ENCODE assay signal across 15 cellular contexts in the genomic region with DNA sequence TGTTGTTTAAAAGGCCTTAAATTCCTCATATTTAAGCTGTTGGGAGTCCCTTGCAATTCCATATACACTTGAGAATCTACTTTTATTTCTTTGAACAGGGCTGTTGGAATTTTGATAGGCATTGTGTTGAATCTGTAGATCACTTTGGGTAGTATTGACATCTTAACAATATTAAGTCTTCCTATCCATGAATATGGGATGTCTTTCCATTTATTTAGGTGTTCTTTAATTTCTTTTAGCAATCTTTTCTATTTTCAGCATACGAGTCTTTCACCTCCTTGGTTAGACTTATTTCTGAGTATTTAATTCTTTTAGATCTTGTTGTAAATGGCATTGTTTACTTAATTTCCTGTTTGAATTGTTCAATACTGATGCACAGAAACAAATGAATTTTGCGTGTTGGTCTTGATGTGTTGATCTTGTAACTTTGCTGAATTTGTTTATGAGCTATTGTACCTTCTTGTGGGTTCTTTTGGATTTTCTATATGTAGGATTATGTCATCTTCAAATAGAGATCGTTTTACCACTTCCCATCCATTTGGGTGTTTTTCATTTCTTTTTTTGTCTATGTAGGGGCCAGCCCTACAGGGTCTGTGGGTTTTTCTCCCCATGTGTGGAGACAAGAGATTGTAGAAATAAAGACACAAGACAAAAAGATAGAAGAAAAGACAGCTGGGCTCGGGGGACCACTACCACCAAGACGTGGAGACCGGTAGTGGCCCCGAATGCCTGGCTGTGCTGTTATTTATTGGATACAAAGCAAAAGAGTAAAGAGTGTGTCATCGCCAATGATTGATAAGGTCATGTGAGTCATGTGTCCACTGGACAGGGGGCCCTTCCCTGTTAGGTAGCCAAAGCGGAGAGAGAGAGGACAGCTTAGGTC. TPM values are rescaled to one million over a fixed set of nuclear protein-coding genes. Genes with fewer than 3 reads are reported as not detected.
DNase-seq lines count a peak whose midpoint lies in the region; ATAC-seq and TF ChIP-seq lines count a peak whose summit lies in the region.
"Had no signal": no experiment of that assay in that cellular context is flagged by ENCODE, and none has a peak within 500 bp of the region (broad histone marks: within the 10 kb centered on the region; RNA-seq: fewer than 3 reads in every experiment).

No MANE protein-coding gene starts in this region.

- no peak overlapping the region for H3K4me2 ChIP-seq in GM23248 (ENCODE audit: unreplicated experiment)

- in situ Hi-C loops in GM23248 (cut with MboI): no loop called here

- H3K9me3 ChIP-seq in spleen (peaks cover 0 to 19% (median 12%) of the 10 kb centered on the region in 8 donors), GM23248 (ENCODE audit: low read depth) (peaks cover 11% of the 10 kb centered on the region), testis (no peaks in the 10 kb centered on the region)
- H3K9me3 ChIP-seq: HAP-1, right lobe of liver had no signal

- peaks cover 0 to 27% (median 6%) of the 10 kb centered on the region in 6 donors for H3K4me1 ChIP-seq in spleen
- H3K4me1 ChIP-seq in GM23248 (ENCODE audit: insufficient read depth): no peaks in the 10 kb centered on the region
- H3K4me1 ChIP-seq in testis: no peaks in the 10 kb centered on the region
- H3K4me1 ChIP-seq: HAP-1, lower lobe of right lung, right lobe of liver had no signal

- no peak overlapping the region for H3K9ac ChIP-seq in GM23248

- no peaks in the 10 kb centered on the region for H3K9me2 ChIP-seq in GM23248 (ENCODE audit: insufficient read depth)

- H3F3A ChIP-seq in GM23248 (ENCODE audit: insufficient read depth): no peaks in the 10 kb centered on the region

- no peak for DNase-seq in activated CD4-positive, alpha-beta T cell treated with anti-CD3 and anti-CD28 coated beads, Interleukin-2, amount 10 ng/mL, durations not matched to agents 24 days and 14 days
- DNase-seq in activated CD4-positive, alpha-beta T cell treated with anti-CD3 and anti-CD28 coated beads for 4 hours: no peak
- DNase-seq in Jurkat, Clone E6-1 (ENCODE audit: low read depth, low spot score): peak; percentile 52
- no peak for DNase-seq in activated naive CD4-positive, alpha-beta T cell treated with anti-CD3 and anti-CD28 coated beads, Interleukin-2, amount 50 U/mL, for 72 hours (ENCODE audit: low spot score in 2 of 2)
- DNase-seq in spleen (no peak), GM23248 (no peak), testis (no peak)
- DNase-seq: activated gamma-delta T cell, GF-D8, NCI-H510A had no signal

- H3K36me3 Mint-ChIP-seq in activated CD4-positive, alpha-beta T cell treated with anti-CD3 and anti-CD28 coated beads, Interleukin-2, amount 10 ng/mL, durations not matched to agents 24 days and 14 days (ENCODE audit: low read depth): peaks cover 23% of the 10 kb centered on the region
- H3K36me3 Mint-ChIP-seq in activated naive CD4-positive, alpha-beta T cell treated with anti-CD3 and anti-CD28 coated beads, Interleukin-2, amount 50 U/mL, for 72 hours: peaks cover 0 to 10% of the 10 kb centered on the region in 2 donors

- peak overlapping the region; percentile 86 for H3K27ac Mint-ChIP-seq in activated CD4-positive, alpha-beta T cell treated with anti-CD3 and anti-CD28 coated beads, Interleukin-2, amount 10 ng/mL, durations not matched to agents 24 days and 14 days
- H3K27ac Mint-ChIP-seq in activated naive CD4-positive, alpha-beta T cell treated with anti-CD3 and anti-CD28 coated beads, Interleukin-2, amount 50 U/mL, for 72 hours: peak overlapping the region; percentile 50 to 69

- WGBS in spleen, 5 donors: 67 to 79% (median 72%) methylated on average over 9 of the region's 9 CpGs
- 90 to 91% methylated on average over 9 of the region's 9 CpGs for WGBS in GM23248 (ENCODE audit: low coverage in 1 of 2, low lambda C conversion rate in 2 of 2, missing lambda C conversion rate in 2 of 2), 2 experiments
- 90 to 91% methylated on average over 9 of the region's 9 CpGs for WGBS in testis, 2 donors

- H3K4me1 Mint-ChIP-seq in activated CD4-positive, alpha-beta T cell treated with anti-CD3 and anti-CD28 coated beads, Interleukin-2, amount 10 ng/mL, durations not matched to agents 24 days and 14 days: peaks cover 18% of the 10 kb centered on the region
- H3K4me1 Mint-ChIP-seq: neural crest cell had no signal

- ATAC-seq in activated naive CD4-positive, alpha-beta T cell treated with anti-CD3 and anti-CD28 coated beads, Interleukin-2, amount 50 U/mL, for 72 hours: peak; percentile 76 to 89
- no peak for ATAC-seq in GM19328 (IDR thresholded peaks at IDR 0.05; ENCODE audit: unreplicated experiment)

- no peak overlapping the region for H3K4me3 ChIP-seq in Jurkat, Clone E6-1 (ENCODE audit: low read length)
- peak overlapping the region in 5 of 8 donors; percentile 20 to 67 (median 25) for H3K4me3 ChIP-seq in spleen
- H3K4me3 ChIP-seq in GM23248: no peak overlapping the region
- H3K4me3 ChIP-seq in testis: no peak overlapping the region
- H3K4me3 ChIP-seq: HAP-1 had no signal

- no peak overlapping the region for H2AFZ ChIP-seq in GM23248

- H3K9me3 Mint-ChIP-seq in activated CD4-positive, alpha-beta T cell treated with anti-CD3 and anti-CD28 coated beads, Interleukin-2, amount 10 ng/mL, durations not matched to agents 24 days and 14 days: peaks cover 5% of the 10 kb centered on the region
- H3K9me3 Mint-ChIP-seq in activated naive CD4-positive, alpha-beta T cell treated with anti-CD3 and anti-CD28 coated beads, Interleukin-2, amount 50 U/mL, for 72 hours: peaks cover 0 to 6% of the 10 kb centered on the region in 2 donors

- no peaks in the 10 kb centered on the region for H3K79me2 ChIP-seq in GM23248 (ENCODE audit: insufficient read depth)

- no peaks in the 10 kb centered on the region for H3K27me3 ChIP-seq in spleen (replicated peaks in 1 of 7)
- no peaks in the 10 kb centered on the region for H3K27me3 ChIP-seq in GM23248 (replicated peaks; ENCODE audit: insufficient read depth)
- H3K27me3 ChIP-seq in testis: no peaks in the 10 kb centered on the region
- H3K27me3 ChIP-seq: right lobe of liver had no signal

- H3K27ac ChIP-seq in spleen: peak overlapping the region; percentile 77 to 91 (median 84)
- no peak overlapping the region for H3K27ac ChIP-seq in GM23248
- no peak overlapping the region for H3K27ac ChIP-seq in testis
- H3K27ac ChIP-seq: lower lobe of right lung, right lobe of liver had no signal

- H3K4me3 Mint-ChIP-seq in activated CD4-positive, alpha-beta T cell treated with anti-CD3 and anti-CD28 coated beads, Interleukin-2, amount 10 ng/mL, durations not matched to agents 24 days and 14 days: peak overlapping the region; percentile 68
- H3K4me3 Mint-ChIP-seq: neural crest cell had no signal

- H4K20me1 ChIP-seq in GM23248 (ENCODE audit: insufficient read depth): no peaks in the 10 kb centered on the region

- intact Hi-C loops in activated CD4-positive, alpha-beta T cell treated with anti-CD3 and anti-CD28 coated beads, Interleukin-2, amount 10 ng/mL, durations not matched to agents 24 days and 14 days (cut with micrococcal nuclease): loop anchor here (1.0 kb wide), 1 partner anchor 18 kb away; a partner anchor contains a TSS
- intact Hi-C loops in spleen (cut with DNase I; ENCODE audit: low total_unique reads) (loop anchor here (10.0 kb wide), 1 partner anchor 132 kb away; no protein-coding TSS in a partner anchor), testis (cut with DNase I; ENCODE audit: low total_unique reads) (no loop called here)

- no peak for TF ChIP-seq POLR2A in spleen (IDR thresholded peaks at IDR 0.05)
- TF ChIP-seq POLR2A in testis (IDR thresholded peaks at IDR 0.05): no peak

- TF ChIP-seq CTCF in spleen (IDR thresholded peaks at IDR 0.05 in 8 of 11, conservative IDR thresholded peaks at IDR 0.05 in 3 of 11) (no peak), testis (IDR thresholded peaks at IDR 0.05) (no peak)

- H3K36me3 ChIP-seq in spleen (no peaks in the 10 kb centered on the region), GM23248 (ENCODE audit: low read depth) (no peaks in the 10 kb centered on the region), testis (ENCODE audit: low read depth, missing control alignments) (no peaks in the 10 kb centered on the region)
- H3K36me3 ChIP-seq: HAP-1, lower lobe of right lung, right lobe of liver had no signal

- H3K27me3 Mint-ChIP-seq in activated CD4-positive, alpha-beta T cell treated with anti-CD3 and anti-CD28 coated beads, Interleukin-2, amount 10 ng/mL, durations not matched to agents 24 days and 14 days: no peaks in the 10 kb centered on the region

RNA-seq across cellular contexts. Expression of a gene that starts 18.2 kb away (rescaled TPM):
- total RNA-seq in activated CD4-positive, alpha-beta T cell treated with anti-CD3 and anti-CD28 coated beads, Interleukin-2, amount 10 ng/mL, durations not matched to agents 24 days and 14 days: 190 and 200 TPM in 2 replicates
- polyA plus RNA-seq in Jurkat, Clone E6-1 (2012; ENCODE audit: insufficient read depth, insufficient read length): 156 TPM
- 100 to 1,000 TPM in 1 of 2 donors, 10 to 100 TPM in 1; 74.7 to 177 TPM for total RNA-seq in activated naive CD4-positive, alpha-beta T cell treated with anti-CD3 and anti-CD28 coated beads, Interleukin-2, amount 50 U/mL, for 72 hours
- 100 to 1,000 TPM; 162 to 226 (median 196) TPM for total RNA-seq in spleen
- polyA plus RNA-seq in spleen: 100 to 1,000 TPM; 101 to 176 (median 123) TPM
- 160 and 270 TPM in 2 replicates for total RNA-seq in GM23248 (2014; rRNA removed; shearing (Covaris generic))
- 40.1 and 44.6 TPM in 2 replicates for polyA plus RNA-seq in GM23248 (2016; fragmentation: Nextera tagmentation; extraction: Ambion mirVana)
- total RNA-seq in testis: 100 to 1,000 TPM; 240 to 245 TPM
- polyA plus RNA-seq in testis (ENCODE audit: insufficient read depth, low read depth, low replicate concordance): 72.6 TPM

RNA-seq across cellular contexts. Expression of a gene that starts 22.6 kb away (rescaled TPM):
- 61.3 and 62.6 TPM in 2 replicates for total RNA-seq in activated CD4-positive, alpha-beta T cell treated with anti-CD3 and anti-CD28 coated beads, Interleukin-2, amount 10 ng/mL, durations not matched to agents 24 days and 14 days
- 56.8 TPM for polyA plus RNA-seq in Jurkat, Clone E6-1 (2012; ENCODE audit: insufficient read depth, insufficient read length)
- 10 to 100 TPM; 42.8 to 50.1 TPM for total RNA-seq in activated naive CD4-positive, alpha-beta T cell treated with anti-CD3 and anti-CD28 coated beads, Interleukin-2, amount 50 U/mL, for 72 hours
- total RNA-seq in spleen (100 to 1,000 TPM in 1 of 7 donors, 10 to 100 TPM in 6; 64.3 to 112 (median 85.6) TPM), testis (100 to 1,000 TPM in 1 of 2 donors, 10 to 100 TPM in 1; 94.2 to 129 TPM)
- polyA plus RNA-seq in spleen (10 to 100 TPM; 46.6 to 76.5 (median 58.8) TPM), GM23248 (2016; fragmentation: Nextera tagmentation; extraction: Ambion mirVana) (57.3 and 61.6 TPM in 2 replicates), testis (ENCODE audit: insufficient read depth, low read depth, low replicate concordance) (71.2 TPM)
- total RNA-seq in GM23248 (2014; rRNA removed; shearing (Covaris generic)): 53.4 and 85.0 TPM in 2 replicates

Comparison
In these comparisons a context has a peak if more than half of its experiments do, and no peak if none do; other contexts are left out.
1. H3K4me3 ChIP-seq: peak in spleen (5 of 8); none in Jurkat, Clone E6-1 (single experiment), GM23248 (single experiment) and testis (0 of 2).
2. H3K27ac ChIP-seq: peak in spleen (8 of 8); none in GM23248 (single experiment) and testis (0 of 2).